Comparison of ENCODE assay signal across 9 cellular contexts in the genomic region with DNA sequence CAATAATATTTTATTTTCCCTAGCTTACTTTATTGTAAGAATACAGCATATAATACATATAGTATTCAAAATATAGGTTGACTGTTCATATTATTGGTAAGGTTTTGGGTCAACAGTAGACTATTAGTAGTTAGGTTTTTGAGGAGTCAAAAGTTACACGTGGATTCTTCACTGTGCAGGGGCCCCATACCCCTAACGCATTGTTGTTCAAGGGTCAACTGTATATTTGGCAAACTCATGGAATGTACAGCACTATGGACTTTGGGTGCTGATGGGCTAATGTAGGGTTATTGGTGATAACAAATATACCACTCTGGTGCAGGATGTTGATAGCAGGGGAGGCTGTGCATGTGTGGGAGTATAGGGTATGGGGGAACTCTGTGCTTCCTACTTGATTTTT.
"Had no signal": no experiment of that assay in that cellular context is flagged by ENCODE, and none has a peak within 500 bp of the region (broad histone marks: within the 10 kb centered on the region; RNA-seq: fewer than 3 reads in every experiment).

No MANE protein-coding gene starts in this region.

- ATAC-seq: GM23338, K562 had no signal

- H3K4me2 ChIP-seq: GM23338 had no signal

- H3K9me3 Mint-ChIP-seq: GM23338, H9 had no signal

- H2AFZ ChIP-seq: GM23338 had no signal

- FAIRE-seq: H1, H54, K562 had no signal

- H3K4me3 ChIP-seq: GM23338, K562 had no signal

- H3K27ac Mint-ChIP-seq: GM23338, H9 had no signal

- H3K27ac ChIP-seq: HL-60 had no signal

- H3K4me3 Mint-ChIP-seq: GM23338, H9 had no signal

- DNase-seq: H9, HCEC 1CT, IMR-90, KG1 had no signal
